8 cellular contexts compared by ENCODE assay signal in the genomic region with DNA sequence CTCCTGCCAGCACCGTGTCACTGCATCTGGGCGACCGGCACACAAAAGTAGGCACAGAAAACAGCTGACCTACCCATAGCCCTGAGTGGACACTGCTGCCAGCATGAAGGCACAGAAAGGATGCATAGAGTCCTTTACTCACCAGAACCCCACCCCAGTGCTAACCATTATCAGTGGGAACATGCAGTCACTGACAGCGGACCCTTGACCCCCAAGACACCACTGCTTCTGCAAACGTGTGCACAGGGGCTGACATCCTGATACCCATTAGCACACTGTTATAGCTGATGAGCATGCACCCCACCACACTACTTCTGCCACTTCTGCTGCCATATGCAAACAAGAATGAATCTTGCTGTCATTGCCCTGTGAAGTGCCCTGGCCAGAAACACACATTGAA.
"Had no signal": no experiment of that assay in that cellular context is flagged by ENCODE, and none has a peak within 500 bp of the region (broad histone marks: within the 10 kb centered on the region; RNA-seq: fewer than 3 reads in every experiment).

No MANE protein-coding gene starts in this region.

- DNase-seq: GM23248, GOT3, H7, IMR-90, KBM-7 had no signal

- H2AFZ ChIP-seq: GM23248 had no signal

- H3K4me1 ChIP-seq: HAP-1 had no signal

- H3K9me3 ChIP-seq: HAP-1 had no signal

- ATAC-seq: HCT116 had no signal

- H3K4me3 ChIP-seq: GM23248, HAP-1 had no signal

- FAIRE-seq: HTR-8/SVneo had no signal

- H3K36me3 ChIP-seq: HAP-1 had no signal

- H3K27ac ChIP-seq: GM23248 had no signal

- H3K9ac ChIP-seq: GM23248 had no signal
